ENCODE assay signal across 19 cellular contexts in genomic region chr3:146128179-146128578, GRCh38. TPM values are rescaled to one million over a fixed set of nuclear protein-coding genes. Genes with fewer than 3 reads are reported as not detected.
DNase-seq lines count a peak whose midpoint lies in the region; ATAC-seq, FAIRE-seq and TF ChIP-seq lines count a peak whose summit lies in the region.
"Had no signal": no experiment of that assay in that cellular context is flagged by ENCODE, and none has a peak within 500 bp of the region (broad histone marks: within the 10 kb centered on the region; RNA-seq: fewer than 3 reads in every experiment).

No MANE protein-coding gene starts in this region.

- H3K27me3 Mint-ChIP-seq in chondrocyte (ENCODE audit: low read depth) (no peaks in the 10 kb centered on the region), T-helper 17 cell (no peaks in the 10 kb centered on the region)
- H3K27me3 Mint-ChIP-seq: B cell had no signal

- H3K4me3 ChIP-seq in right lobe of liver, result no peak overlapping the region
- no peak overlapping the region for H3K4me3 ChIP-seq in tibial artery
- H3K4me3 ChIP-seq: BLaER1 treated with 17β-estradiol and CSF1 and Interleukin-3, amounts not matched to agents 10 nM and 100 nM; GM12878 had no signal

- TF ChIP-seq POLR2A in right lobe of liver (IDR thresholded peaks at IDR 0.05), result no peak

- peaks cover 0 to 24% (median 12%) of the 10 kb centered on the region in 4 donors for H3K4me1 ChIP-seq in right lobe of liver
- peaks cover 0 to 86% (median 2%) of the 10 kb centered on the region in 4 donors for H3K4me1 ChIP-seq in tibial artery
- H3K4me1 ChIP-seq: BLaER1 treated with 17β-estradiol and CSF1 and Interleukin-3, amounts not matched to agents 10 nM and 100 nM had no signal

- H3K36me3 ChIP-seq in right lobe of liver (no peaks in the 10 kb centered on the region), tibial artery (no peaks in the 10 kb centered on the region)
- H3K36me3 ChIP-seq: BLaER1 treated with 17β-estradiol and CSF1 and Interleukin-3, amounts not matched to agents 10 nM and 100 nM had no signal

- ATAC-seq in right lobe of liver, result peak; percentile 33 to 61 (median 56)
- no peak for ATAC-seq in T-helper 17 cell
- no peak for ATAC-seq in GM21390 (IDR thresholded peaks at IDR 0.05; ENCODE audit: unreplicated experiment)
- ATAC-seq: CD8-positive, alpha-beta T cell; GM12878; HCT116 had no signal

- intact Hi-C loops in right lobe of liver (cut with DNase I) (no loop called here), tibial artery (cut with DNase I; ENCODE audit: low total_unique reads) (no loop called here)

- TF ChIP-seq CTCF in D721Med (IDR thresholded peaks at IDR 0.05; ENCODE audit: insufficient read depth, missing control alignments) (no peak), chondrocyte (IDR thresholded peaks at IDR 0.05) (no peak), right lobe of liver (IDR thresholded peaks at IDR 0.05) (no peak), tibial artery (IDR thresholded peaks at IDR 0.05) (no peak)

- H3K27ac ChIP-seq in right lobe of liver (peak overlapping the region in 2 of 3 donors; percentile 54 to 60), tibial artery (peak overlapping the region; percentile 8 to 65)
- H3K27ac ChIP-seq: BLaER1 treated with 17β-estradiol and CSF1 and Interleukin-3, amounts not matched to agents 10 nM and 100 nM; HL-60 had no signal

- H3K36me3 Mint-ChIP-seq in chondrocyte (ENCODE audit: low read depth), result peaks cover 6% of the 10 kb centered on the region
- no peaks in the 10 kb centered on the region for H3K36me3 Mint-ChIP-seq in T-helper 17 cell (ENCODE audit: low read depth)
- H3K36me3 Mint-ChIP-seq: CD8-positive, alpha-beta T cell had no signal

- H3K4me3 Mint-ChIP-seq in chondrocyte (ENCODE audit: unreplicated experiment), result no peak overlapping the region
- H3K4me3 Mint-ChIP-seq in T-helper 17 cell, result no peak overlapping the region
- H3K4me3 Mint-ChIP-seq: B cell; CD8-positive, alpha-beta T cell; HFFc6 had no signal

- DNase-seq in D721Med (ENCODE audit: insufficient read length, low spot score) (no peak), chondrocyte (ENCODE audit: low spot score) (no peak), right lobe of liver (no peak), tibial artery (no peak), T-helper 17 cell (no peak)
- DNase-seq: Calu3; CD8-positive, alpha-beta T cell; DMS 273 treated with DMSO at 0.1 percent for 48 hours; DMS53; DND-41; EL; HFFc6; IMR-90 had no signal

- no peaks in the 10 kb centered on the region for H3K9me3 ChIP-seq in right lobe of liver
- no peaks in the 10 kb centered on the region for H3K9me3 ChIP-seq in tibial artery
- no peaks in the 10 kb centered on the region for H3K9me3 ChIP-seq in T-helper 17 cell (ENCODE audit: control insufficient read depth, low read length, poor library complexity, severe bottlenecking)
- H3K9me3 ChIP-seq: BLaER1 treated with 17β-estradiol and CSF1 and Interleukin-3, amounts not matched to agents 10 nM and 100 nM had no signal

- H3K4me1 Mint-ChIP-seq in chondrocyte (ENCODE audit: low read depth) (peaks cover 88% of the 10 kb centered on the region), T-helper 17 cell (no peaks in the 10 kb centered on the region)
- H3K4me1 Mint-ChIP-seq: B cell had no signal

- no peaks in the 10 kb centered on the region for H3K27me3 ChIP-seq in right lobe of liver
- no peaks in the 10 kb centered on the region for H3K27me3 ChIP-seq in tibial artery
- H3K27me3 ChIP-seq: BLaER1 treated with 17β-estradiol and CSF1 and Interleukin-3, amounts not matched to agents 10 nM and 100 nM had no signal

- H3K9me3 Mint-ChIP-seq in chondrocyte (ENCODE audit: low read depth), result peaks cover 3% of the 10 kb centered on the region
- H3K9me3 Mint-ChIP-seq: CD8-positive, alpha-beta T cell had no signal

- FAIRE-seq in D721Med (lab: Jason Lieb, UNC), result peak; percentile 44
- FAIRE-seq: GM12878 had no signal

- H3K27ac Mint-ChIP-seq in chondrocyte (ENCODE audit: unreplicated experiment), result peak overlapping the region; percentile 32
- no peak overlapping the region for H3K27ac Mint-ChIP-seq in T-helper 17 cell
- H3K27ac Mint-ChIP-seq: B cell; CD8-positive, alpha-beta T cell; HFFc6 had no signal

- WGBS in right lobe of liver (ENCODE audit: insufficient coverage, low coverage, low lambda C conversion rate, missing lambda C conversion rate), result 21% methylated on average over 1 of the region's 1 CpG

RNA-seq across cellular contexts. Expression of gene PLOD2, which starts 32.8 kb away (rescaled TPM):
- total RNA-seq in chondrocyte (208 to 249 TPM (median 212 TPM) in 3 replicates), right lobe of liver (100 to 1,000 TPM in 1 of 6 experiments, 10 to 100 TPM in 5; 22.7 to 196 (median 57.6) TPM), T-helper 17 cell (1 to 10 TPM in 1 of 2 donors, under 1 TPM in 1; 0.17 to 1.9 TPM)
- total RNA-seq: B cell; CD8-positive, alpha-beta T cell had no signal

Comparison
In these comparisons a context has a peak if more than half of its experiments do, and no peak if none do; other contexts are left out.
1. ATAC-seq: peak in right lobe of liver (4 of 4); none in T-helper 17 cell (single experiment) and GM21390 (single experiment).
2. RNA of gene PLOD2, which starts 32.8 kb away (total RNA-seq): 208 to 249 TPM in chondrocyte and 22.7 to 196 TPM in right lobe of liver; 0.17 to 1.9 TPM in T-helper 17 cell; every median in the first group is over 4 times any median in the second.